In genomic region chr15:78004919-78005634, GRCh38 we compare ENCODE assay signal across 8 cellular contexts.
DNase-seq lines count a peak whose midpoint lies in the region; ATAC-seq and TF ChIP-seq lines count a peak whose summit lies in the region.

No MANE protein-coding gene starts in this region.

- no peak for TF ChIP-seq EP300 in stomach (IDR thresholded peaks at IDR 0.05)

- TF ChIP-seq CTCF in activated CD8-positive, alpha-beta T cell treated with anti-CD3 and anti-CD28 coated beads for 36 hours (IDR thresholded peaks at IDR 0.05) = no peak
- TF ChIP-seq CTCF in stomach (IDR thresholded peaks at IDR 0.05) = peak in 1 of 7 experiments; percentile 34

- H3K36me3 Mint-ChIP-seq in activated CD8-positive, alpha-beta T cell treated with anti-CD3 and anti-CD28 coated beads for 36 hours (ENCODE audit: low read depth) = peaks cover 35% of the 10 kb centered on the region
- H3K36me3 Mint-ChIP-seq in activated CD8-positive, alpha-beta T cell treated with anti-CD3 and anti-CD28 coated beads, Interleukin-2, amount 10 ng/mL, durations not matched to agents 7 days and 5 days (ENCODE audit: low read depth) = peaks cover 75% of the 10 kb centered on the region

- peaks cover 58 to 75% (median 72%) of the 10 kb centered on the region in 4 donors for H3K4me1 ChIP-seq in stomach

- TF ChIP-seq POLR2A in stomach (IDR thresholded peaks at IDR 0.05) = no peak

- no peaks in the 10 kb centered on the region for H3K27me3 Mint-ChIP-seq in activated CD8-positive, alpha-beta T cell treated with anti-CD3 and anti-CD28 coated beads for 36 hours
- H3K27me3 Mint-ChIP-seq in activated CD8-positive, alpha-beta T cell treated with anti-CD3 and anti-CD28 coated beads, Interleukin-2, amount 10 ng/mL, durations not matched to agents 7 days and 5 days (ENCODE audit: low read depth) = no peaks in the 10 kb centered on the region

- POLR2A ChIA-PET in activated CD8-positive, alpha-beta T cell treated with anti-CD3 and anti-CD28 coated beads for 36 hours (lab: Charles Lee) = no interaction called here
- POLR2A ChIA-PET in activated CD8-positive, alpha-beta T cell treated with anti-CD3 and anti-CD28 coated beads, Interleukin-2, amount 10 ng/mL, durations not matched to agents 7 days and 5 days (lab: Charles Lee) = interaction anchor here (1.1 kb wide), 1 partner anchor 9 kb away, joined by 3 read pairs; no protein-coding TSS in a partner anchor

- H3K27ac ChIP-seq in stomach = peak overlapping the region; percentile 56 to 89 (median 76)

- no peak overlapping the region for H3K4me3 Mint-ChIP-seq in activated CD8-positive, alpha-beta T cell treated with anti-CD3 and anti-CD28 coated beads for 36 hours
- H3K4me3 Mint-ChIP-seq in activated CD8-positive, alpha-beta T cell treated with anti-CD3 and anti-CD28 coated beads, Interleukin-2, amount 10 ng/mL, durations not matched to agents 7 days and 5 days = no peak overlapping the region

- no peaks in the 10 kb centered on the region for H3K9me3 ChIP-seq in stomach

- CTCF ChIA-PET in activated CD8-positive, alpha-beta T cell treated with anti-CD3 and anti-CD28 coated beads for 36 hours (lab: Charles Lee) = interaction anchor here (0.8 to 7.8 kb wide), 5 partner anchors 37 to 377 kb away, joined by 3 to 43 read pairs (median 3); no protein-coding TSS in a partner anchor
- CTCF ChIA-PET in activated CD8-positive, alpha-beta T cell treated with anti-CD3 and anti-CD28 coated beads, Interleukin-2, amount 10 ng/mL, durations not matched to agents 7 days and 5 days (lab: Charles Lee) = interaction anchor here (0.5 to 2.0 kb wide), 4 partner anchors 12 to 103 kb away, joined by 3 to 12 read pairs (median 4); no protein-coding TSS in a partner anchor

- DNase-seq in activated CD8-positive, alpha-beta T cell treated with anti-CD3 and anti-CD28 coated beads for 36 hours = no peak
- DNase-seq in activated CD8-positive, alpha-beta T cell treated with anti-CD3 and anti-CD28 coated beads, Interleukin-2, amount 10 ng/mL, durations not matched to agents 7 days and 5 days = no peak
- peak in 42 of 56 donors; percentile 39 to 89 (median 64) for DNase-seq in amygdala (lab: John Stamatoyannopoulos, UW)
- DNase-seq in hippocampal formation (lab: John Stamatoyannopoulos, UW) = peak; percentile 72 to 83
- DNase-seq in stomach = peak; percentile 84
- DNase-seq in GDM1 (lab: John Stamatoyannopoulos, UW) = no peak

- intact Hi-C loops in activated CD8-positive, alpha-beta T cell treated with anti-CD3 and anti-CD28 coated beads for 36 hours (cut with micrococcal nuclease) = loop anchor here (5.0 kb wide), 1 partner anchor 107 kb away; no protein-coding TSS in a partner anchor
- intact Hi-C loops in stomach (cut with DNase I; ENCODE audit: low total_unique reads) = loop anchor here (5.0 kb wide), 1 partner anchor 102 kb away; no protein-coding TSS in a partner anchor

- peaks cover 18% of the 10 kb centered on the region for H3K4me1 Mint-ChIP-seq in activated CD8-positive, alpha-beta T cell treated with anti-CD3 and anti-CD28 coated beads for 36 hours (ENCODE audit: low read depth)
- peaks cover 39% of the 10 kb centered on the region for H3K4me1 Mint-ChIP-seq in activated CD8-positive, alpha-beta T cell treated with anti-CD3 and anti-CD28 coated beads, Interleukin-2, amount 10 ng/mL, durations not matched to agents 7 days and 5 days (ENCODE audit: low read depth)

- peak overlapping the region; percentile 17 for H3K27ac Mint-ChIP-seq in activated CD8-positive, alpha-beta T cell treated with anti-CD3 and anti-CD28 coated beads for 36 hours
- H3K27ac Mint-ChIP-seq in activated CD8-positive, alpha-beta T cell treated with anti-CD3 and anti-CD28 coated beads, Interleukin-2, amount 10 ng/mL, durations not matched to agents 7 days and 5 days = no peak overlapping the region

- WGBS in stomach, 5 donors = 29 to 37% (median 32%) methylated on average over 6 to 10 of the region's 10 CpGs

- no peak overlapping the region for H3K4me3 ChIP-seq in stomach

- no peak for ATAC-seq in activated CD8-positive, alpha-beta T cell treated with anti-CD3 and anti-CD28 coated beads for 36 hours
- ATAC-seq in activated CD8-positive, alpha-beta T cell treated with anti-CD3 and anti-CD28 coated beads, Interleukin-2, amount 10 ng/mL, durations not matched to agents 7 days and 5 days = no peak
- ATAC-seq in GM18907 (IDR thresholded peaks at IDR 0.05; ENCODE audit: unreplicated experiment) (no peak), HG02852 (IDR thresholded peaks at IDR 0.05; ENCODE audit: unreplicated experiment) (no peak)

- H3K27me3 ChIP-seq in stomach = no peaks in the 10 kb centered on the region

- H3K9me3 Mint-ChIP-seq in activated CD8-positive, alpha-beta T cell treated with anti-CD3 and anti-CD28 coated beads for 36 hours = no peaks in the 10 kb centered on the region
- H3K9me3 Mint-ChIP-seq in activated CD8-positive, alpha-beta T cell treated with anti-CD3 and anti-CD28 coated beads, Interleukin-2, amount 10 ng/mL, durations not matched to agents 7 days and 5 days (ENCODE audit: insufficient read depth) = no peaks in the 10 kb centered on the region

- peaks cover 22 to 86% (median 79%) of the 10 kb centered on the region in 4 donors for H3K36me3 ChIP-seq in stomach

Comparison
In these comparisons a context has a peak if more than half of its experiments do, and no peak if none do; other contexts are left out.
1. DNase-seq: peak in amygdala (42 of 56), hippocampal formation (2 of 2) and stomach (single experiment); none in activated CD8-positive, alpha-beta T cell treated with anti-CD3 and anti-CD28 coated beads for 36 hours (single experiment), activated CD8-positive, alpha-beta T cell treated with anti-CD3 and anti-CD28 coated beads, Interleukin-2, amount 10 ng/mL, durations not matched to agents 7 days and 5 days (single experiment) and GDM1 (single experiment).